8 cellular contexts compared by ENCODE assay signal in genomic region chr3:5021571-5022092, GRCh38. TPM values are rescaled to one million over a fixed set of nuclear protein-coding genes. Genes with fewer than 3 reads are reported as not detected.
DNase-seq lines count a peak whose midpoint lies in the region; ATAC-seq and TF ChIP-seq lines count a peak whose summit lies in the region.

No MANE protein-coding gene starts in this region.

- peak overlapping the region; percentile 94 to 96 for H3K27ac Mint-ChIP-seq in activated naive CD4-positive, alpha-beta T cell treated with anti-CD3 and anti-CD28 coated beads, Interleukin-2, amount 50 U/mL, for 72 hours
- peak overlapping the region in 3 of 10 donors; percentile 7 to 75 (median 9) for H3K27ac Mint-ChIP-seq in naive thymus-derived CD8-positive, alpha-beta T cell

- no peaks in the 10 kb centered on the region for H3K36me3 Mint-ChIP-seq in activated naive CD4-positive, alpha-beta T cell treated with anti-CD3 and anti-CD28 coated beads, Interleukin-2, amount 50 U/mL, for 72 hours
- no peaks in the 10 kb centered on the region for H3K36me3 Mint-ChIP-seq in naive thymus-derived CD8-positive, alpha-beta T cell

- no peak for TF ChIP-seq CTCF in HCT116 (IDR thresholded peaks at IDR 0.05 in 2 of 3, conservative IDR thresholded peaks at IDR 0.05 in 1 of 3; ENCODE audit: borderline replicate concordance in 1 of 3, insufficient read depth in 1 of 3, low read depth in 2 of 3, low read length in 2 of 3)

- no peak overlapping the region for H3K4me3 Mint-ChIP-seq in naive thymus-derived CD8-positive, alpha-beta T cell

- H3K27me3 ChIP-seq in HCT116 (ENCODE audit: insufficient read depth, low read length): no peaks in the 10 kb centered on the region

- H3K4me1 Mint-ChIP-seq in naive thymus-derived CD8-positive, alpha-beta T cell: peaks cover 14 to 47% (median 26%) of the 10 kb centered on the region in 4 donors

- peaks cover 0 to 4% (median 0%) of the 10 kb centered on the region in 5 donors for H3K27me3 Mint-ChIP-seq in naive thymus-derived CD8-positive, alpha-beta T cell

- ATAC-seq in HCT116 (peak; percentile 37), HG02759 (IDR thresholded peaks at IDR 0.05; ENCODE audit: unreplicated experiment) (no peak)
- peak; percentile 72 to 73 for ATAC-seq in activated naive CD4-positive, alpha-beta T cell treated with anti-CD3 and anti-CD28 coated beads, Interleukin-2, amount 50 U/mL, for 72 hours
- ATAC-seq in naive thymus-derived CD8-positive, alpha-beta T cell: no peak

- peak; percentile 94 for DNase-seq in A172 (ENCODE audit: low spot score)
- peak; percentile 80 for DNase-seq in HCT116 (ENCODE audit: low read depth, low spot score)
- peak in 1 of 2 donors; percentile 40 for DNase-seq in activated naive CD4-positive, alpha-beta T cell treated with anti-CD3 and anti-CD28 coated beads, Interleukin-2, amount 50 U/mL, for 72 hours (ENCODE audit: low spot score in 2 of 2)
- peak; percentile 70 for DNase-seq in iris pigment epithelial cell (ENCODE audit: low read depth)
- no peak for DNase-seq in head of caudate nucleus
- no peak for DNase-seq in NAMALWA (ENCODE audit: low spot score)
- no peak for DNase-seq in naive thymus-derived CD8-positive, alpha-beta T cell

- no peaks in the 10 kb centered on the region for H3K79me2 ChIP-seq in HCT116 (ENCODE audit: insufficient read depth, low read length)

- BruUV-seq in HCT116 (replicated peaks; lab: Mats Ljungman, UMichigan): no TSS peak

- peak overlapping the region; percentile 10 for H2AFZ ChIP-seq in HCT116 (ENCODE audit: low read depth, low read length, poor library complexity, severe bottlenecking)

- no peaks in the 10 kb centered on the region for H3K36me3 ChIP-seq in HCT116 (ENCODE audit: control insufficient read depth in 1 of 2, insufficient read depth in 2 of 2, low read length in 2 of 2)

- no peaks in the 10 kb centered on the region for H4K20me1 ChIP-seq in HCT116 (ENCODE audit: insufficient read depth)

- intact Hi-C loops in HCT116 (cut with micrococcal nuclease) (loop anchor here (10.0 kb wide), 1 partner anchor 187 kb away; no protein-coding TSS in a partner anchor), head of caudate nucleus (cut with DNase I) (no loop called here)

- POLR2A ChIA-PET in HCT116 (lab: Charles Lee): interaction anchor here (1.0 to 3.9 kb wide), 8 partner anchors 9 to 161 kb away, joined by 3 to 39 read pairs (median 6); partner anchors contain the start of gene BHLHE40
- POLR2A ChIA-PET in naive thymus-derived CD8-positive, alpha-beta T cell (lab: Charles Lee): interaction anchor here (0.9 kb wide), 1 partner anchor 29 kb away, joined by 4 read pairs; no protein-coding TSS in a partner anchor

- RAD21 ChIA-PET in HCT116 (lab: Charles Lee; ENCODE audit: low non-redundant PET in 1 of 2, low total read pairs in 2 of 2, uncharacterized antibody in 2 of 2, unreplicated experiment in 2 of 2): interaction anchor here in 1 of 2 experiments (1.1 to 1.4 kb wide), 2 partner anchors 39 to 43 kb away, joined by 3 read pairs; partner anchors contain the start of gene BHLHE40

- no peaks in the 10 kb centered on the region for H3K9me3 ChIP-seq in HCT116 (ENCODE audit: control insufficient read depth in 1 of 2, insufficient read depth in 1 of 2, low read depth in 1 of 2, low read length in 2 of 2)

- peaks cover 75 to 98% of the 10 kb centered on the region in 2 experiments for H3K4me1 ChIP-seq in HCT116 (ENCODE audit: control insufficient read depth in 1 of 2, insufficient read depth in 2 of 2, low read length in 2 of 2)

- H3K27ac ChIP-seq in HCT116 (ENCODE audit: low read depth, low read length): peak overlapping the region; percentile 68

- H3K9me3 Mint-ChIP-seq in activated naive CD4-positive, alpha-beta T cell treated with anti-CD3 and anti-CD28 coated beads, Interleukin-2, amount 50 U/mL, for 72 hours: no peaks in the 10 kb centered on the region
- no peaks in the 10 kb centered on the region for H3K9me3 Mint-ChIP-seq in naive thymus-derived CD8-positive, alpha-beta T cell

- TF ChIP-seq RAD21 in HCT116 (IDR thresholded peaks at IDR 0.05; ENCODE audit: low read depth): no peak

- peak overlapping the region; percentile 34 for H3K9ac ChIP-seq in HCT116 (ENCODE audit: low read length)

- peak overlapping the region; percentile 70 for H3K4me2 ChIP-seq in HCT116 (ENCODE audit: low read length)

- TF ChIP-seq POLR2A in HCT116 (IDR thresholded peaks at IDR 0.05; ENCODE audit: borderline replicate concordance, extremely low read depth, insufficient read depth, insufficient read length): no peak

- CTCF ChIA-PET in HCT116 (lab: Charles Lee): interaction anchor here (0.9 to 3.4 kb wide), 4 partner anchors 9 to 310 kb away, joined by 3 to 18 read pairs (median 4); no protein-coding TSS in a partner anchor

- no peaks in the 10 kb centered on the region for H3K9me2 ChIP-seq in HCT116 (ENCODE audit: insufficient read depth)

- H3K4me3 ChIP-seq in HCT116 (replicated peaks in 1 of 2; ENCODE audit: low read depth in 1 of 2, low read length in 2 of 2): peak overlapping the region in 1 of 2 experiments; percentile 2; a peak in 1 of 4 replicates

TF ChIP-seq in HCT116, 20 proteins besides CTCF, POLR2A, EP300 and RAD21:
- peak; percentile 78 for TF ChIP-seq TCF7L2 (IDR thresholded peaks at IDR 0.05; ENCODE audit: borderline replicate concordance, extremely low read depth, insufficient read depth, insufficient read length)
- peak; percentile 66 for TF ChIP-seq POLR2AphosphoS5 (IDR thresholded peaks at IDR 0.05; ENCODE audit: low read depth, low read length)
- TF ChIP-seq YY1 (IDR thresholded peaks at IDR 0.05; ENCODE audit: extremely low read depth, insufficient replicate concordance, low read depth, low read length): peak; percentile 88
- TF ChIP-seq, protein P1, sequence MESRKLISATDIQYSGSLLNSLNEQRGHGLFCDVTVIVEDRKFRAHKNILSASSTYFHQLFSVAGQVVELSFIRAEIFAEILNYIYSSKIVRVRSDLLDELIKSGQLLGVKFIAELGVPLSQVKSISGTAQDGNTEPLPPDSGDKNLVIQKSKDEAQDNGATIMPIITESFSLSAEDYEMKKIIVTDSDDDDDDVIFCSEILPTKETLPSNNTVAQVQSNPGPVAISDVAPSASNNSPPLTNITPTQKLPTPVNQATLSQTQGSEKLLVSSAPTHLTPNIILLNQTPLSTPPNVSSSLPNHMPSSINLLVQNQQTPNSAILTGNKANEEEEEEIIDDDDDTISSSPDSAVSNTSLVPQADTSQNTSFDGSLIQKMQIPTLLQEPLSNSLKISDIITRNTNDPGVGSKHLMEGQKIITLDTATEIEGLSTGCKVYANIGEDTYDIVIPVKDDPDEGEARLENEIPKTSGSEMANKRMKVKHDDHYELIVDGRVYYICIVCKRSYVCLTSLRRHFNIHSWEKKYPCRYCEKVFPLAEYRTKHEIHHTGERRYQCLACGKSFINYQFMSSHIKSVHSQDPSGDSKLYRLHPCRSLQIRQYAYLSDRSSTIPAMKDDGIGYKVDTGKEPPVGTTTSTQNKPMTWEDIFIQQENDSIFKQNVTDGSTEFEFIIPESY (IDR thresholded peaks at IDR 0.05; ENCODE audit: extremely low read depth, insufficient replicate concordance, low read length): peak; percentile 47
- no peak for TF ChIP-seq ZFX (IDR thresholded peaks at IDR 0.05)
- TF ChIP-seq FOSL1 (IDR thresholded peaks at IDR 0.05; ENCODE audit: low read depth): no peak

RNA-seq across cellular contexts. Expression of gene BHLHE40, which starts 42.4 kb away (rescaled TPM):
- total RNA-seq in A172 (2014; rRNA removed; shearing (Covaris generic)): 91.4 and 96.0 TPM in 2 replicates
- total RNA-seq in HCT116 (2021; ENCODE audit: unreplicated experiment): 81.6 TPM
- 129 and 166 TPM in 2 replicates for polyA plus RNA-seq in HCT116 (2012)
- 100 to 1,000 TPM; 228 to 369 TPM for total RNA-seq in activated naive CD4-positive, alpha-beta T cell treated with anti-CD3 and anti-CD28 coated beads, Interleukin-2, amount 50 U/mL, for 72 hours
- 1 to 10 TPM; 4.5 to 5.1 TPM for total RNA-seq in naive thymus-derived CD8-positive, alpha-beta T cell
- 1 to 10 TPM; 1.1 to 10.0 (median 1.8) TPM for polyA plus RNA-seq in naive thymus-derived CD8-positive, alpha-beta T cell

Comparison
In these comparisons a context has a peak if more than half of its experiments do, and no peak if none do; other contexts are left out.
1. DNase-seq: peak in A172 (single experiment), HCT116 (single experiment) and iris pigment epithelial cell (single experiment); none in head of caudate nucleus (0 of 42), NAMALWA (single experiment) and naive thymus-derived CD8-positive, alpha-beta T cell (0 of 10).
2. ATAC-seq: peak in HCT116 (single experiment) and activated naive CD4-positive, alpha-beta T cell treated with anti-CD3 and anti-CD28 coated beads, Interleukin-2, amount 50 U/mL, for 72 hours (2 of 2); none in naive thymus-derived CD8-positive, alpha-beta T cell (0 of 2) and HG02759 (single experiment).
3. RNA of gene BHLHE40, which starts 42.4 kb away (total RNA-seq): 228 to 369 TPM in activated naive CD4-positive, alpha-beta T cell treated with anti-CD3 and anti-CD28 coated beads, Interleukin-2, amount 50 U/mL, for 72 hours, 91.4 to 96.0 TPM in A172 and 81.6 TPM in HCT116 (single experiment); 4.5 to 5.1 TPM in naive thymus-derived CD8-positive, alpha-beta T cell; every median in the first group is over 10 times any median in the second.